Comparison of ENCODE assay signal across 2 cellular contexts in the genomic region with DNA sequence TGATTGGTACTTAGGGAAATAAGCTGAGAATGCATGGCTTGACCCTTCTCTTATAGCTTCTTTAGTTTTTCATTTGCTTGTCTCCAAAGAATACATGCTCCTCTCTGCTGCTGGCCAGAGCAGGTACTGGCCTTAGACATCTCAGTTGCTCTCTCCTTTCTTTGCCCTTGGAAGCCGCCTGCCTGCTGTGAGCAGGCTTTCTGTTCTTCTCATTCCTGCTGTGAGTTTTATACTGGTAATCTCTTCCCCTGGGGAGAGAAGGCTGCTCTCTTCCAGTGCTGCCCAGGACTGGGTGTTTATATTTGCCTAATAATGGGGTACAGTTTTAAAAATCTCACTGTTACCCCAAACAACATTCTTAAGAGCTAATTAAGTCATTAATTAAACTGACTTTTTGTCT.
A peak's percentile ranks its signal among the peaks of the same experiment; 100 is the strongest.
TF ChIP-seq lines count a peak whose summit lies in the region.

No MANE protein-coding gene starts in this region.

TF ChIP-seq in HEK293, 187 proteins besides CTCF, POLR2A, EP300 and RAD21 (continued from another document):
- TF ChIP-seq ZNF391 (tag by site-specific recombination; IDR thresholded peaks at IDR 0.05; ENCODE audit: borderline replicate concordance, low read depth) (no peak), ZNF274 (IDR thresholded peaks at IDR 0.05; ENCODE audit: low read length) (no peak), ZNF274 (tag by site-specific recombination; IDR thresholded peaks at IDR 0.05; ENCODE audit: borderline replicate concordance) (no peak), ZNF549 (tag by site-specific recombination; IDR thresholded peaks at IDR 0.05) (no peak), ZNF571 (tag by site-specific recombination; IDR thresholded peaks at IDR 0.05) (no peak)

TF ChIP-seq in H1, 55 proteins besides CTCF, POLR2A, EP300 and RAD21:
- TF ChIP-seq USF2 (IDR thresholded peaks at IDR 0.05; ENCODE audit: low read length) (no peak), GTF2F1 (IDR thresholded peaks at IDR 0.05; ENCODE audit: borderline replicate concordance, low read depth, low read length) (no peak), CTBP2 (IDR thresholded peaks at IDR 0.05; ENCODE audit: borderline replicate concordance, insufficient read depth, insufficient read length, low read length) (no peak), SP4 (IDR thresholded peaks at IDR 0.05; ENCODE audit: low read length) (no peak), FOSL1 (IDR thresholded peaks at IDR 0.05; ENCODE audit: insufficient read depth, low read depth, low read length) (no peak), RNF2 (IDR thresholded peaks at IDR 0.05; ENCODE audit: borderline replicate concordance, low read depth, low read length, missing control alignments, poor library complexity, severe bottlenecking) (no peak), JUN (IDR thresholded peaks at IDR 0.05; ENCODE audit: low read depth, low read length) (no peak), SRF (IDR thresholded peaks at IDR 0.05; ENCODE audit: low read depth, low read length) (no peak), ZNF274 (IDR thresholded peaks at IDR 0.05; ENCODE audit: borderline replicate concordance, extremely low read depth, low read length) (no peak), NRF1 (IDR thresholded peaks at IDR 0.05; ENCODE audit: low read depth, low read length) (no peak), HDAC2 (IDR thresholded peaks at IDR 0.05; ENCODE audit: borderline replicate concordance in 1 of 2, low read depth in 2 of 2, low read length in 2 of 2) (peak; percentile 85 to 90; a peak in 2 of 4 replicates), MAFK (IDR thresholded peaks at IDR 0.05; ENCODE audit: low read depth, low read length) (no peak), NANOG (IDR thresholded peaks at IDR 0.05; ENCODE audit: insufficient read depth, low read depth, low read length, poor library complexity, severe bottlenecking) (peak; percentile 98), TBP (IDR thresholded peaks at IDR 0.05; ENCODE audit: low read depth, low read length) (no peak), SIX5 (IDR thresholded peaks at IDR 0.05; ENCODE audit: low read depth, low read length) (no peak), SP1 (IDR thresholded peaks at IDR 0.05; ENCODE audit: low read depth, low read length) (no peak), TEAD4 (IDR thresholded peaks at IDR 0.05; ENCODE audit: low read depth, low read length) (0 out of 2 replicates have a peak, but pooled peaks have one; percentile 37), RFX5 (IDR thresholded peaks at IDR 0.05; ENCODE audit: borderline replicate concordance, low read depth, low read length) (no peak), RBBP5 (IDR thresholded peaks at IDR 0.05; ENCODE audit: borderline replicate concordance, low read depth, low read length) (no peak), CHD2 (IDR thresholded peaks at IDR 0.05; ENCODE audit: low read length) (no peak), TCF12 (IDR thresholded peaks at IDR 0.05; ENCODE audit: low read depth, low read length) (no peak), JUND (IDR thresholded peaks at IDR 0.05; ENCODE audit: low read length) (no peak), KDM1A (IDR thresholded peaks at IDR 0.05; ENCODE audit: borderline replicate concordance, low read length) (no peak), BCL11A (IDR thresholded peaks at IDR 0.05; ENCODE audit: low read depth in 2 of 2, low read length in 2 of 2) (peak; percentile 69 to 80), CHD1 (IDR thresholded peaks at IDR 0.05; ENCODE audit: low read depth, low read length) (no peak), SP2 (IDR thresholded peaks at IDR 0.05; ENCODE audit: low read length) (no peak), SIN3A (conservative IDR thresholded peaks at IDR 0.05 in 1 of 2, IDR thresholded peaks at IDR 0.05 in 1 of 2; ENCODE audit: low read depth in 1 of 2, low read length in 2 of 2) (no peak), CEBPB (IDR thresholded peaks at IDR 0.05; ENCODE audit: low read depth, low read length) (no peak), ATF2 (IDR thresholded peaks at IDR 0.05; ENCODE audit: low read length) (peak; percentile 75; the same call in 1 of the 2 replicates), POU5F1 (IDR thresholded peaks at IDR 0.05; ENCODE audit: low read depth, low read length) (no peak), YY1 (IDR thresholded peaks at IDR 0.05; ENCODE audit: low read depth, low read length) (0 out of 2 replicates have a peak, but pooled peaks have one; percentile 29), BRCA1 (IDR thresholded peaks at IDR 0.05; ENCODE audit: low read depth, low read length) (no peak), SUZ12 (IDR thresholded peaks at IDR 0.05; ENCODE audit: low read length) (no peak), CHD7 (IDR thresholded peaks at IDR 0.05; ENCODE audit: insufficient replicate concordance, low read length) (peak; percentile 81), E2F6 (IDR thresholded peaks at IDR 0.05) (no peak), ASH2L (IDR thresholded peaks at IDR 0.05; ENCODE audit: low read length) (no peak), PHF8 (conservative IDR thresholded peaks at IDR 0.05; ENCODE audit: low read depth, low read length) (no peak), KDM4A (IDR thresholded peaks at IDR 0.05; ENCODE audit: low read depth, low read length, severe bottlenecking) (no peak), RXRA (IDR thresholded peaks at IDR 0.05; ENCODE audit: insufficient read depth, low read depth, low read length) (0 out of 2 replicates have a peak, but pooled peaks have one; percentile 12)
- TF ChIP-seq, protein P1, sequence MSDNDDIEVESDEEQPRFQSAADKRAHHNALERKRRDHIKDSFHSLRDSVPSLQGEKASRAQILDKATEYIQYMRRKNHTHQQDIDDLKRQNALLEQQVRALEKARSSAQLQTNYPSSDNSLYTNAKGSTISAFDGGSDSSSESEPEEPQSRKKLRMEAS (IDR thresholded peaks at IDR 0.05): no peak
- TF ChIP-seq, protein P2, sequence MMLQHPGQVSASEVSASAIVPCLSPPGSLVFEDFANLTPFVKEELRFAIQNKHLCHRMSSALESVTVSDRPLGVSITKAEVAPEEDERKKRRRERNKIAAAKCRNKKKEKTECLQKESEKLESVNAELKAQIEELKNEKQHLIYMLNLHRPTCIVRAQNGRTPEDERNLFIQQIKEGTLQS (IDR thresholded peaks at IDR 0.05; ENCODE audit: insufficient read depth, low read depth, low read length): no peak
